Comparison of ENCODE assay signal across 13 cellular contexts in genomic region chr10:61866700-61867368, GRCh38. TPM values are rescaled to one million over a fixed set of nuclear protein-coding genes. Genes with fewer than 3 reads are reported as not detected.
DNase-seq lines count a peak whose midpoint lies in the region; ATAC-seq and TF ChIP-seq lines count a peak whose summit lies in the region.
"Had no signal": no experiment of that assay in that cellular context is flagged by ENCODE, and none has a peak within 500 bp of the region (broad histone marks: within the 10 kb centered on the region; RNA-seq: fewer than 3 reads in every experiment).

No MANE protein-coding gene starts in this region.

- no peaks in the 10 kb centered on the region for H3F3A ChIP-seq in SU-DHL-6 (ENCODE audit: insufficient read depth)

- H3K27ac ChIP-seq in SU-DHL-6 (ENCODE audit: low read depth, low read length) (no peak overlapping the region), spleen (peak overlapping the region in 5 of 8 donors; percentile 65 to 78 (median 67))
- H3K27ac ChIP-seq: foreskin keratinocyte, PC-9 had no signal

- no peak overlapping the region for H3K4me3 ChIP-seq in SU-DHL-6 (ENCODE audit: insufficient read depth, low read length, poor library complexity, severe bottlenecking)
- peak overlapping the region in 5 of 8 donors; percentile 38 to 68 (median 52) for H3K4me3 ChIP-seq in spleen
- H3K4me3 ChIP-seq: PC-9 had no signal

- H3K9me3 ChIP-seq in SU-DHL-6 (ENCODE audit: insufficient read depth, low read length) (no peaks in the 10 kb centered on the region), spleen (no peaks in the 10 kb centered on the region)
- H3K9me3 ChIP-seq: adrenal gland had no signal

- H4K20me1 ChIP-seq in SU-DHL-6 (ENCODE audit: low read depth, low read length) = no peaks in the 10 kb centered on the region

- H3K9me2 ChIP-seq in SU-DHL-6 (replicated peaks; ENCODE audit: insufficient read depth, low read length) = no peaks in the 10 kb centered on the region

- H3K27me3 ChIP-seq in SU-DHL-6 (ENCODE audit: low read length) (no peaks in the 10 kb centered on the region), spleen (replicated peaks in 1 of 7) (no peaks in the 10 kb centered on the region)
- H3K27me3 ChIP-seq: adrenal gland, foreskin keratinocyte had no signal

- no peak for DNase-seq in activated CD4-positive, alpha-beta T cell treated with anti-CD3 and anti-CD28 coated beads, Interleukin-2, amount 10 ng/mL, durations not matched to agents 24 days and 14 days
- DNase-seq in activated CD4-positive, alpha-beta T cell treated with anti-CD3 and anti-CD28 coated beads for 48 hours = no peak
- DNase-seq in effector memory CD8-positive, alpha-beta T cell = no peak
- DNase-seq in spleen (no peak), NCI-H2196 treated with DMSO at 0.1 percent for 48 hours (lab: John Stamatoyannopoulos, UW; ENCODE audit: unreplicated experiment) (no peak)
- DNase-seq in effector CD4-positive, alpha-beta T cell = no peak
- DNase-seq: foreskin keratinocyte, NCI-H1105, NCI-H345, PC-9 had no signal

- peaks cover 0 to 4% (median 0%) of the 10 kb centered on the region in 6 donors for H3K4me1 ChIP-seq in spleen
- H3K4me1 ChIP-seq: foreskin keratinocyte had no signal

- H3K9ac ChIP-seq in SU-DHL-6 (ENCODE audit: low read length) = no peak overlapping the region

- peak overlapping the region; percentile 37 for H3K4me3 Mint-ChIP-seq in activated CD4-positive, alpha-beta T cell treated with anti-CD3 and anti-CD28 coated beads, Interleukin-2, amount 10 ng/mL, durations not matched to agents 24 days and 14 days
- H3K4me3 Mint-ChIP-seq in effector memory CD8-positive, alpha-beta T cell = peak overlapping the region; percentile 56 to 69

- no peak for TF ChIP-seq POLR2A in spleen (IDR thresholded peaks at IDR 0.05)

- 93 to 98% (median 97%) methylated on average over 3 of the region's 3 CpGs for WGBS in spleen, 5 donors

- ATAC-seq in effector memory CD8-positive, alpha-beta T cell (replicated peaks) = no peak
- no peak for ATAC-seq in GM18498 (IDR thresholded peaks at IDR 0.05; ENCODE audit: unreplicated experiment)
- ATAC-seq: foreskin keratinocyte had no signal

- H3K36me3 ChIP-seq in SU-DHL-6 (ENCODE audit: low read length) (no peaks in the 10 kb centered on the region), spleen (no peaks in the 10 kb centered on the region)
- H3K36me3 ChIP-seq: adrenal gland had no signal

- H3K4me1 Mint-ChIP-seq in activated CD4-positive, alpha-beta T cell treated with anti-CD3 and anti-CD28 coated beads, Interleukin-2, amount 10 ng/mL, durations not matched to agents 24 days and 14 days = peaks cover 2% of the 10 kb centered on the region
- H3K4me1 Mint-ChIP-seq in effector memory CD8-positive, alpha-beta T cell (ENCODE audit: low read depth in 2 of 2) = no peaks in the 10 kb centered on the region

- H2AFZ ChIP-seq in SU-DHL-6 (ENCODE audit: low read depth, low read length, severe bottlenecking) = peak overlapping the region; percentile 22
- H2AFZ ChIP-seq: PC-9 had no signal

- no peak overlapping the region for H3K27ac Mint-ChIP-seq in activated CD4-positive, alpha-beta T cell treated with anti-CD3 and anti-CD28 coated beads, Interleukin-2, amount 10 ng/mL, durations not matched to agents 24 days and 14 days
- no peak overlapping the region for H3K27ac Mint-ChIP-seq in effector memory CD8-positive, alpha-beta T cell

- no peaks in the 10 kb centered on the region for H3K9me3 Mint-ChIP-seq in activated CD4-positive, alpha-beta T cell treated with anti-CD3 and anti-CD28 coated beads, Interleukin-2, amount 10 ng/mL, durations not matched to agents 24 days and 14 days
- H3K9me3 Mint-ChIP-seq in effector memory CD8-positive, alpha-beta T cell = no peaks in the 10 kb centered on the region

- no peak for TF ChIP-seq CTCF in SU-DHL-6 (IDR thresholded peaks at IDR 0.05; ENCODE audit: insufficient read depth, low read length, poor library complexity, severe bottlenecking)
- TF ChIP-seq CTCF in spleen (IDR thresholded peaks at IDR 0.05 in 8 of 11, conservative IDR thresholded peaks at IDR 0.05 in 3 of 11) = no peak

- peaks cover 4% of the 10 kb centered on the region for H3K27me3 Mint-ChIP-seq in activated CD4-positive, alpha-beta T cell treated with anti-CD3 and anti-CD28 coated beads, Interleukin-2, amount 10 ng/mL, durations not matched to agents 24 days and 14 days
- peaks cover 0 to 14% of the 10 kb centered on the region in 2 donors for H3K27me3 Mint-ChIP-seq in effector memory CD8-positive, alpha-beta T cell

- H3K79me2 ChIP-seq in SU-DHL-6 (ENCODE audit: insufficient read depth, low read length) = no peaks in the 10 kb centered on the region

- no peaks in the 10 kb centered on the region for H3K36me3 Mint-ChIP-seq in activated CD4-positive, alpha-beta T cell treated with anti-CD3 and anti-CD28 coated beads, Interleukin-2, amount 10 ng/mL, durations not matched to agents 24 days and 14 days (ENCODE audit: low read depth)
- peaks cover 3% of the 10 kb centered on the region for H3K36me3 Mint-ChIP-seq in effector memory CD8-positive, alpha-beta T cell (ENCODE audit: insufficient read depth)

- intact Hi-C loops in activated CD4-positive, alpha-beta T cell treated with anti-CD3 and anti-CD28 coated beads, Interleukin-2, amount 10 ng/mL, durations not matched to agents 24 days and 14 days (cut with micrococcal nuclease) = no loop called here
- intact Hi-C loops in spleen (cut with DNase I; ENCODE audit: low total_unique reads) = no loop called here

- H3K4me2 ChIP-seq in SU-DHL-6 (ENCODE audit: low read depth, low read length, poor library complexity, severe bottlenecking) = no peak overlapping the region
- H3K4me2 ChIP-seq: PC-9 had no signal

RNA-seq across cellular contexts. Expression of gene ARID5B, which starts 34.7 kb away (rescaled TPM):
- 56.9 and 58.2 TPM in 2 replicates for total RNA-seq in activated CD4-positive, alpha-beta T cell treated with anti-CD3 and anti-CD28 coated beads, Interleukin-2, amount 10 ng/mL, durations not matched to agents 24 days and 14 days
- 10 to 100 TPM; 40.1 to 70.7 (median 46.9) TPM for total RNA-seq in spleen
- 1 to 10 TPM; 5.6 to 9.0 (median 6.8) TPM for polyA plus RNA-seq in spleen
